ENCODE assay signal across 33 cellular contexts in genomic region chr10:101099901-101100300, GRCh38. TPM values are rescaled to one million over a fixed set of nuclear protein-coding genes. Genes with fewer than 3 reads are reported as not detected.
"Had no signal": no experiment of that assay in that cellular context is flagged by ENCODE, and none has a peak within 500 bp of the region (broad histone marks: within the 10 kb centered on the region; RNA-seq: fewer than 3 reads in every experiment).

No MANE protein-coding gene starts in this region.

- H3K4me2 ChIP-seq: SK-N-SH had no signal

- H3K36me3 ChIP-seq: adrenal gland, breast epithelium, MG63, SJSA1 had no signal

- H3K9me3 ChIP-seq: adrenal gland, body of pancreas, breast epithelium, MG63, SJSA1, SK-N-SH had no signal

- DNase-seq: activated CD4-positive, alpha-beta T cell treated with anti-CD3 and anti-CD28 coated beads for 36 hours; activated CD4-positive, alpha-beta T cell treated with anti-CD3 and anti-CD28 coated beads, Interleukin-2, amount 10 ng/mL, durations not matched to agents 7 days and 5 days; activated CD4-positive, alpha-beta T cell treated with anti-CD3 and anti-CD28 coated beads, Interleukin-2, amount 50 U/mL, for 48 hours; activated CD8-positive, alpha-beta memory T cell treated with anti-CD3 and anti-CD28 coated beads, Interleukin-2, amount 50 U/mL, for 4 hours; activated gamma-delta T cell treated with Interleukin-2 at 50 U/mL for 16 hours; activated naive CD4-positive, alpha-beta T cell treated with anti-CD3 and anti-CD28 coated beads for 36 hours; activated T-cell treated with anti-CD3 and anti-CD28 coated beads for 4 hours; activated T-cell treated with anti-CD3 and anti-CD28 coated beads, Interleukin-2, amount 50 U/mL, for 4 hours; adrenal gland; body of pancreas; caudate nucleus; cerebellar nuclear complex; Karpas-422; MG63; NCI-H1048; NCI-H1105 treated with DMSO at 0.1 percent for 48 hours; NCI-H1436; NCI-H1694; NCI-H2029; NCI-H345; NCI-H524 treated with DMSO at 0.1 percent for 48 hours; SHP77 treated with DMSO at 0.1 percent for 48 hours; SK-N-SH had no signal

- H3K4me1 ChIP-seq: adrenal gland, body of pancreas, breast epithelium, SJSA1 had no signal

- H3K27ac ChIP-seq: adrenal gland, body of pancreas, breast epithelium, SJSA1 had no signal

- H3K4me3 ChIP-seq: adrenal gland, body of pancreas, breast epithelium, MG63, SJSA1 had no signal

- H3K9ac ChIP-seq: SK-N-SH had no signal

- ATAC-seq: activated CD4-positive, alpha-beta T cell treated with anti-CD3 and anti-CD28 coated beads for 36 hours; activated CD4-positive, CD25-positive, alpha-beta regulatory T cell treated with anti-CD3 and anti-CD28 coated beads, Interleukin-2, amount 50 U/mL, for 24 hours; activated naive CD4-positive, alpha-beta T cell treated with anti-CD3 and anti-CD28 coated beads, Interleukin-2, amount 50 U/mL, for 72 hours; activated T-cell treated with anti-CD3 and anti-CD28 coated beads, Interleukin-2, amount 50 U/mL, for 4 hours; body of pancreas; Panc1; WTC11 had no signal

- H3K27me3 ChIP-seq: body of pancreas had no signal

RNA-seq across cellular contexts. Expression of gene TLX1, which starts 31.2 kb away (rescaled TPM):
- total RNA-seq: activated CD4-positive, alpha-beta T cell treated with anti-CD3 and anti-CD28 coated beads for 36 hours; activated CD4-positive, alpha-beta T cell treated with anti-CD3 and anti-CD28 coated beads, Interleukin-2, amount 10 ng/mL, durations not matched to agents 7 days and 5 days; activated naive CD4-positive, alpha-beta T cell treated with anti-CD3 and anti-CD28 coated beads for 36 hours; activated naive CD4-positive, alpha-beta T cell treated with anti-CD3 and anti-CD28 coated beads, Interleukin-2, amount 50 U/mL, for 72 hours; activated T-cell treated with anti-CD3 and anti-CD28 coated beads, Interleukin-2, amount 50 U/mL, for 4 hours; activated T-helper 1 cell treated with anti-CD3 and anti-CD28 coated beads, Interleukin-12 subunit alpha, Interleukin-12 subunit beta, Interleukin-2, Interleukin-4 antibody, amounts not matched to agents 30 ng/mL and 10 ng/mL and 1 ng/mL, durations not matched to agents 14 hours and 24 hours and 36 hours; adrenal gland; astrocyte; breast epithelium; NCI-H460; RPMI7951; SJSA1 had no signal
- polyA plus RNA-seq: adrenal gland, SK-N-SH had no signal
